ENCODE assay signal across 29 cellular contexts in the genomic region with DNA sequence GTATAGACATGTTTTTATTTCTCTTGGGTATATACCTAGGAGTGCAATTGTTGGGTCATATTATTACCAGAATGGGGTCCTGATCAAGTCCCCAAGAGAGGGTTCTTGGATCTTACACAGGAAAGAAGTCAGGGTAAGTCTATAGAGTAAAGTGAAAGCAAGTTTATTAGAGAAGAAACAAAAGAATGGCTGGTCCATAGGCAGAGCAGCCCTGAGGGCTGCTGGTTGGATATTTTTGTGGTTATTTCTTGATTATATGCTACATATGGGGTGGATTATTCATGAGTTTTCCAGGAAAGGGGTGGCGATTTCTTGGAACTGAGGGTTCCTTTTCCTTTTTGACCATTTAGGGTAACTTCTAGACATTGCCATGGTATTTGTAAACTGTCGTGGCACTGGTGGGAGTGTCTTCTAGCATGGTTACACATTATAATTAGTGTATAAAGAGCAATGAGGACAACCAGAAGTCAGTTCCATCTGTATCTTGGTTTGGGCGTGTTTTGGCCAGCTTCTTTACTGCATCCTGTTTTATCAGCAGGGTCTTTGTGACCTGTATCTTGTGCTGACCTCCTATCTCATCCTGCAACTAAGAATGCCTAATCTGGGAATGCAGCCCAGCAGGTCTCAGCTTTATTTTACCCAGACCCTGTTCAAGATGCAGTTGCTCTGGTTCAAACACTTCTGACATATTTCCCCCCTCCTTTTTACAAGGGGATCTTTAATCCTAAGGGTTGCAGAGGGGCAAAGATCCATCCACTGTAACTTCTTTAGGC. TPM values are rescaled to one million over a fixed set of nuclear protein-coding genes. Genes with fewer than 3 reads are reported as not detected.
A peak's percentile ranks its signal among the peaks of the same experiment; 100 is the strongest.
DNase-seq lines count a peak whose midpoint lies in the region; ATAC-seq and TF ChIP-seq lines count a peak whose summit lies in the region.
"Had no signal": no experiment of that assay in that cellular context is flagged by ENCODE, and none has a peak within 500 bp of the region (broad histone marks: within the 10 kb centered on the region; RNA-seq: fewer than 3 reads in every experiment).

No MANE protein-coding gene starts in this region.

- no peaks in the 10 kb centered on the region for H3K9me3 ChIP-seq in esophagus squamous epithelium
- H3K9me3 ChIP-seq: adrenal gland, left lung, uterus had no signal

- peaks cover 2% of the 10 kb centered on the region for H3K36me3 Mint-ChIP-seq in activated naive CD4-positive, alpha-beta T cell treated with anti-CD3 and anti-CD28 coated beads, Interleukin-2, amount 10 ng/mL, durations not matched to agents 7 days and 5 days
- H3K36me3 Mint-ChIP-seq in activated naive CD8-positive, alpha-beta T cell treated with anti-CD3 and anti-CD28 coated beads, Interleukin-2, amount 10 ng/mL, durations not matched to agents 7 days and 5 days, result peaks cover 8% of the 10 kb centered on the region
- H3K36me3 Mint-ChIP-seq in stimulated activated effector memory CD8-positive, alpha-beta T cell treated with anti-CD3 and anti-CD28 coated beads, Interleukin-12 subunit alpha, Interleukin-12 subunit beta, amount 100 ng/mL, for 72 hours, result no peaks in the 10 kb centered on the region
- H3K36me3 Mint-ChIP-seq: immature natural killer cell; naive B cell; stimulated activated memory B cell treated with anti-CD40 and anti-IgM and Interleukin-4, amounts not matched to agents 10 μg/mL and 1 μg/mL and 100 μg/mL, for 72 hours had no signal

- peak; percentile 72 for ATAC-seq in activated naive CD8-positive, alpha-beta T cell treated with anti-CD3 and anti-CD28 coated beads, Interleukin-2, amount 10 ng/mL, durations not matched to agents 7 days and 5 days (ENCODE audit: low read depth)
- ATAC-seq in stimulated activated effector memory CD8-positive, alpha-beta T cell treated with anti-CD3 and anti-CD28 coated beads, Interleukin-12 subunit alpha, Interleukin-12 subunit beta, amount 100 ng/mL, for 72 hours, result peak; percentile 53
- ATAC-seq: HCT116; left lung; stimulated activated memory B cell treated with anti-CD40 and anti-IgM and Interleukin-4, amounts not matched to agents 10 μg/mL and 1 μg/mL and 100 μg/mL, for 72 hours had no signal

- WGBS in esophagus squamous epithelium, 2 donors, result 70 to 81% methylated on average over 3 of the region's 3 CpGs

- no peaks in the 10 kb centered on the region for H3K36me3 ChIP-seq in esophagus squamous epithelium
- H3K36me3 ChIP-seq: adrenal gland, left lung, uterus had no signal

- intact Hi-C loops in esophagus squamous epithelium (cut with DNase I), result no loop called here

- H3K4me3 ChIP-seq in esophagus squamous epithelium, result no peak overlapping the region
- H3K4me3 ChIP-seq: adrenal gland, left lung, SK-N-MC, skin epidermis, uterus had no signal

- DNase-seq in activated naive CD4-positive, alpha-beta T cell treated with anti-CD3 and anti-CD28 coated beads, Interleukin-2, amount 10 ng/mL, durations not matched to agents 7 days and 5 days, result peak; percentile 42
- no peak for DNase-seq in activated naive CD4-positive, alpha-beta T cell treated with anti-CD3 and anti-CD28 coated beads, Interleukin-2, amount 50 U/mL, for 16 hours
- DNase-seq in OCI-M1 (lab: John Stamatoyannopoulos, UW) (peak; percentile 88), esophagus squamous epithelium (lab: John Stamatoyannopoulos, UW) (no peak)
- no peak for DNase-seq in activated naive CD8-positive, alpha-beta T cell treated with anti-CD3 and anti-CD28 coated beads, Interleukin-2, amount 10 ng/mL, durations not matched to agents 7 days and 5 days
- DNase-seq in stimulated activated effector memory CD8-positive, alpha-beta T cell treated with anti-CD3 and anti-CD28 coated beads, Interleukin-12 subunit alpha, Interleukin-12 subunit beta, amount 100 ng/mL, for 72 hours (ENCODE audit: low spot score in 2 of 2), result no peak
- no peak for DNase-seq in activated CD8-positive, alpha-beta memory T cell treated with anti-CD3 and anti-CD28 coated beads for 24 hours
- no peak for DNase-seq in stimulated activated CD4-positive, alpha-beta T cell treated with anti-CD3 and anti-CD28 coated beads, Interleukin-2, amount 100 ng/mL, for 24 hours
- DNase-seq: activated B cell treated with CpG ODN at 0.5 μM for 24 hours; activated effector memory CD4-positive, alpha-beta T cell treated with Interleukin-2 at 50 U/mL for 16 hours; adrenal gland; C1 segment of cervical spinal cord; effector CD4-positive, alpha-beta T cell; EL; immature natural killer cell; left lung; naive B cell; NCI-H2081; NCI-H226; occipital lobe; uterus had no signal

- no peaks in the 10 kb centered on the region for H3K9me3 Mint-ChIP-seq in activated naive CD4-positive, alpha-beta T cell treated with anti-CD3 and anti-CD28 coated beads, Interleukin-2, amount 10 ng/mL, durations not matched to agents 7 days and 5 days
- H3K9me3 Mint-ChIP-seq in activated naive CD8-positive, alpha-beta T cell treated with anti-CD3 and anti-CD28 coated beads, Interleukin-2, amount 10 ng/mL, durations not matched to agents 7 days and 5 days, result no peaks in the 10 kb centered on the region
- H3K9me3 Mint-ChIP-seq in stimulated activated effector memory CD8-positive, alpha-beta T cell treated with anti-CD3 and anti-CD28 coated beads, Interleukin-12 subunit alpha, Interleukin-12 subunit beta, amount 100 ng/mL, for 72 hours, result no peaks in the 10 kb centered on the region
- H3K9me3 Mint-ChIP-seq: activated B cell treated with CpG ODN at 0.5 μM for 24 hours; immature natural killer cell; naive B cell; stimulated activated memory B cell treated with anti-CD40 and anti-IgM and Interleukin-4, amounts not matched to agents 10 μg/mL and 1 μg/mL and 100 μg/mL, for 72 hours; T-helper 1 cell treated with Interleukin-12 subunit alpha and Interleukin-12 subunit beta and Interleukin-4 antibody, amounts not matched to agents 30 μg/mL and 1 μg/mL, for 36 hours had no signal

- CTCF ChIA-PET in activated naive CD4-positive, alpha-beta T cell treated with anti-CD3 and anti-CD28 coated beads, Interleukin-2, amount 10 ng/mL, durations not matched to agents 7 days and 5 days (lab: Charles Lee), result interaction anchor here (0.5 to 1.3 kb wide), 3 partner anchors 17 to 48 kb away, joined by 3 read pairs; no protein-coding TSS in a partner anchor

- H3K27ac ChIP-seq in esophagus squamous epithelium, result no peak overlapping the region
- H3K27ac ChIP-seq: adrenal gland, left lung, SK-N-MC, skin epidermis, uterus had no signal

- no peak for TF ChIP-seq CTCF in esophagus squamous epithelium (IDR thresholded peaks at IDR 0.05)

- H3K4me1 ChIP-seq in esophagus squamous epithelium, result no peaks in the 10 kb centered on the region
- H3K4me1 ChIP-seq: adrenal gland, uterus had no signal

- no peak overlapping the region for H3K27ac Mint-ChIP-seq in activated naive CD4-positive, alpha-beta T cell treated with anti-CD3 and anti-CD28 coated beads, Interleukin-2, amount 10 ng/mL, durations not matched to agents 7 days and 5 days
- H3K27ac Mint-ChIP-seq in activated naive CD8-positive, alpha-beta T cell treated with anti-CD3 and anti-CD28 coated beads, Interleukin-2, amount 10 ng/mL, durations not matched to agents 7 days and 5 days, result peak overlapping the region; percentile 73
- H3K27ac Mint-ChIP-seq in stimulated activated effector memory CD8-positive, alpha-beta T cell treated with anti-CD3 and anti-CD28 coated beads, Interleukin-12 subunit alpha, Interleukin-12 subunit beta, amount 100 ng/mL, for 72 hours, result no peak overlapping the region
- H3K27ac Mint-ChIP-seq: activated B cell treated with CpG ODN at 0.5 μM for 24 hours; brain; immature natural killer cell; stimulated activated memory B cell treated with anti-CD40 and anti-IgM and Interleukin-4, amounts not matched to agents 10 μg/mL and 1 μg/mL and 100 μg/mL, for 72 hours; T-helper 1 cell treated with Interleukin-12 subunit alpha and Interleukin-12 subunit beta and Interleukin-4 antibody, amounts not matched to agents 30 μg/mL and 1 μg/mL, for 36 hours had no signal

- no peaks in the 10 kb centered on the region for H3K27me3 Mint-ChIP-seq in activated naive CD4-positive, alpha-beta T cell treated with anti-CD3 and anti-CD28 coated beads, Interleukin-2, amount 10 ng/mL, durations not matched to agents 7 days and 5 days
- H3K27me3 Mint-ChIP-seq in activated naive CD8-positive, alpha-beta T cell treated with anti-CD3 and anti-CD28 coated beads, Interleukin-2, amount 10 ng/mL, durations not matched to agents 7 days and 5 days, result peaks cover 6% of the 10 kb centered on the region
- H3K27me3 Mint-ChIP-seq: activated B cell treated with CpG ODN at 0.5 μM for 24 hours; brain; stimulated activated memory B cell treated with anti-CD40 and anti-IgM and Interleukin-4, amounts not matched to agents 10 μg/mL and 1 μg/mL and 100 μg/mL, for 72 hours had no signal

- no peak overlapping the region for H3K4me3 Mint-ChIP-seq in activated naive CD4-positive, alpha-beta T cell treated with anti-CD3 and anti-CD28 coated beads, Interleukin-2, amount 10 ng/mL, durations not matched to agents 7 days and 5 days
- peak overlapping the region; percentile 41 for H3K4me3 Mint-ChIP-seq in activated naive CD8-positive, alpha-beta T cell treated with anti-CD3 and anti-CD28 coated beads, Interleukin-2, amount 10 ng/mL, durations not matched to agents 7 days and 5 days
- H3K4me3 Mint-ChIP-seq in stimulated activated effector memory CD8-positive, alpha-beta T cell treated with anti-CD3 and anti-CD28 coated beads, Interleukin-12 subunit alpha, Interleukin-12 subunit beta, amount 100 ng/mL, for 72 hours, result no peak overlapping the region
- H3K4me3 Mint-ChIP-seq: activated B cell treated with CpG ODN at 0.5 μM for 24 hours; brain; immature natural killer cell; naive B cell; stimulated activated memory B cell treated with anti-CD40 and anti-IgM and Interleukin-4, amounts not matched to agents 10 μg/mL and 1 μg/mL and 100 μg/mL, for 72 hours; T-helper 1 cell treated with Interleukin-12 subunit alpha and Interleukin-12 subunit beta and Interleukin-4 antibody, amounts not matched to agents 30 μg/mL and 1 μg/mL, for 36 hours had no signal

- POLR2A ChIA-PET in activated naive CD8-positive, alpha-beta T cell treated with anti-CD3 and anti-CD28 coated beads, Interleukin-2, amount 10 ng/mL, durations not matched to agents 7 days and 5 days (lab: Charles Lee), result interaction anchor here (0.6 kb wide), 1 partner anchor 32 kb away, joined by 3 read pairs; no protein-coding TSS in a partner anchor

- TF ChIP-seq POLR2A in esophagus squamous epithelium (IDR thresholded peaks at IDR 0.05), result no peak

- no peaks in the 10 kb centered on the region for H3K27me3 ChIP-seq in esophagus squamous epithelium
- H3K27me3 ChIP-seq: adrenal gland, left lung, uterus had no signal

- H3K4me1 Mint-ChIP-seq in activated naive CD4-positive, alpha-beta T cell treated with anti-CD3 and anti-CD28 coated beads, Interleukin-2, amount 10 ng/mL, durations not matched to agents 7 days and 5 days, result peaks cover 31% of the 10 kb centered on the region
- peaks cover 22% of the 10 kb centered on the region for H3K4me1 Mint-ChIP-seq in activated naive CD8-positive, alpha-beta T cell treated with anti-CD3 and anti-CD28 coated beads, Interleukin-2, amount 10 ng/mL, durations not matched to agents 7 days and 5 days
- peaks cover 17% of the 10 kb centered on the region for H3K4me1 Mint-ChIP-seq in stimulated activated effector memory CD8-positive, alpha-beta T cell treated with anti-CD3 and anti-CD28 coated beads, Interleukin-12 subunit alpha, Interleukin-12 subunit beta, amount 100 ng/mL, for 72 hours
- H3K4me1 Mint-ChIP-seq: activated B cell treated with CpG ODN at 0.5 μM for 24 hours; immature natural killer cell; naive B cell; stimulated activated memory B cell treated with anti-CD40 and anti-IgM and Interleukin-4, amounts not matched to agents 10 μg/mL and 1 μg/mL and 100 μg/mL, for 72 hours had no signal

RNA-seq across cellular contexts. Expression of gene CEACAM1, which starts 41.1 kb away (rescaled TPM):
- total RNA-seq in activated naive CD8-positive, alpha-beta T cell treated with anti-CD3 and anti-CD28 coated beads, Interleukin-2, amount 10 ng/mL, durations not matched to agents 7 days and 5 days, result 10 to 100 TPM; 34.2 to 38.3 TPM
- total RNA-seq in esophagus squamous epithelium, result 100 to 1,000 TPM in 1 of 4 donors, 10 to 100 TPM in 3; 34.7 to 135 (median 67.3) TPM
- total RNA-seq: frontal cortex, occipital lobe had no signal

RNA-seq across cellular contexts. Expression of gene CXCL17, which starts 44.5 kb away (rescaled TPM):
- total RNA-seq in activated naive CD8-positive, alpha-beta T cell treated with anti-CD3 and anti-CD28 coated beads, Interleukin-2, amount 10 ng/mL, durations not matched to agents 7 days and 5 days, result not detected
- total RNA-seq in esophagus squamous epithelium, result 10 to 100 TPM; 19.3 to 97.7 (median 33.8) TPM
- total RNA-seq: activated B cell treated with CpG ODN at 0.5 μM for 24 hours, frontal cortex, MCF 10A, uterus had no signal

Comparison
In these comparisons a context has a peak if more than half of its experiments do, and no peak if none do; other contexts are left out.
1. DNase-seq: peak in activated naive CD4-positive, alpha-beta T cell treated with anti-CD3 and anti-CD28 coated beads, Interleukin-2, amount 10 ng/mL, durations not matched to agents 7 days and 5 days (single experiment) and OCI-M1 (single experiment); none in activated naive CD4-positive, alpha-beta T cell treated with anti-CD3 and anti-CD28 coated beads, Interleukin-2, amount 50 U/mL, for 16 hours (single experiment), activated naive CD8-positive, alpha-beta T cell treated with anti-CD3 and anti-CD28 coated beads, Interleukin-2, amount 10 ng/mL, durations not matched to agents 7 days and 5 days (single experiment), stimulated activated effector memory CD8-positive, alpha-beta T cell treated with anti-CD3 and anti-CD28 coated beads, Interleukin-12 subunit alpha, Interleukin-12 subunit beta, amount 100 ng/mL, for 72 hours (0 of 2), esophagus squamous epithelium (single experiment), activated CD8-positive, alpha-beta memory T cell treated with anti-CD3 and anti-CD28 coated beads for 24 hours (single experiment) and stimulated activated CD4-positive, alpha-beta T cell treated with anti-CD3 and anti-CD28 coated beads, Interleukin-2, amount 100 ng/mL, for 24 hours (0 of 2).
2. RNA of gene CXCL17, which starts 44.5 kb away (total RNA-seq): 19.3 to 97.7 TPM in esophagus squamous epithelium; not detected in activated naive CD8-positive, alpha-beta T cell treated with anti-CD3 and anti-CD28 coated beads, Interleukin-2, amount 10 ng/mL, durations not matched to agents 7 days and 5 days; every median in the first group is over 10 times any median in the second.